In the genomic region with DNA sequence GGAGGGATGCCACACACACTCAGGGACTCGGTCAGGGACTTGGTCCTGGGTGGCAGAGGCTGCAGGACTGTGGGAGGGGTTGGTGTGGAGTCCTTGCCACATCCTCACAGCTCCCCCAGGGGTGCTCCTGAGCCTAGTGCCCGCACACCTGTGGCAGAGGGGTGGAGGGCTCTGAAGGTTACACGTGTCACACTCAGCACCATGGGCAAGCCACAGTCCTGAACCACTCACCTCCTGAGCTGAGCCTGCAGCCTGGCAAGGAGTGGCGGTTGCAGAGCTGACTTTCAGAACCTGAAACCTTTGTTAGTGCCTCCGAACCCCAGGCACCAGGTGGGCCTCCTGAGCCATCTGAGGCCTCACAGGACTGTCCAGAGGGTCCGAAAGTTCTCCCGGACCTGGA, we compare ENCODE assay signal across 25 cellular contexts.
DNase-seq lines count a peak whose midpoint lies in the region; ATAC-seq, FAIRE-seq and TF ChIP-seq lines count a peak whose summit lies in the region.
"Had no signal": no experiment of that assay in that cellular context is flagged by ENCODE, and none has a peak within 500 bp of the region (broad histone marks: within the 10 kb centered on the region; RNA-seq: fewer than 3 reads in every experiment).

No MANE protein-coding gene starts in this region.

- H3K27ac ChIP-seq in BLaER1 (no peak overlapping the region), HCT116 (ENCODE audit: low read depth, low read length) (no peak overlapping the region), spleen (no peak overlapping the region), pancreas (no peak overlapping the region)
- H3K27ac ChIP-seq: BLaER1 treated with 17β-estradiol and CSF1 and Interleukin-3, amounts not matched to agents 10 nM and 100 nM; C4-2B had no signal

- H3K4me1 Mint-ChIP-seq in chondrocyte (ENCODE audit: low read depth): no peaks in the 10 kb centered on the region
- H3K4me1 Mint-ChIP-seq in activated CD4-positive, alpha-beta T cell treated with anti-CD3 and anti-CD28 coated beads, Interleukin-2, amount 10 ng/mL, durations not matched to agents 7 days and 5 days: no peaks in the 10 kb centered on the region

- no peak for TF ChIP-seq RAD21 in HCT116 (IDR thresholded peaks at IDR 0.05; ENCODE audit: low read depth)

- no peak for DNase-seq in HCT116 (ENCODE audit: low read depth, low spot score)
- peak; percentile 50 for DNase-seq in chondrocyte (ENCODE audit: low spot score)
- peak; percentile 43 for DNase-seq in spleen
- DNase-seq in pancreas: no peak
- DNase-seq in cardiac septum (ENCODE audit: low spot score): no peak
- no peak for DNase-seq in activated CD4-positive, alpha-beta T cell treated with anti-CD3 and anti-CD28 coated beads, Interleukin-2, amount 10 ng/mL, durations not matched to agents 7 days and 5 days
- DNase-seq: 8988T; ACHN; BE2C; Caco-2; Calu3; CD4-positive, alpha-beta T cell; CD8-positive, alpha-beta T cell; DMS79 treated with DMSO at 0.1 percent for 48 hours; GF-D8 had no signal

- ATAC-seq in HCT116 (0 out of 2 replicates have a peak, but pooled peaks have one; percentile 22), pancreas (no peak), GM21360 (IDR thresholded peaks at IDR 0.05; ENCODE audit: unreplicated experiment) (no peak)
- ATAC-seq: CD8-positive, alpha-beta T cell; GM12878 had no signal

- H3K36me3 Mint-ChIP-seq in chondrocyte (ENCODE audit: low read depth): no peaks in the 10 kb centered on the region
- no peaks in the 10 kb centered on the region for H3K36me3 Mint-ChIP-seq in activated CD4-positive, alpha-beta T cell treated with anti-CD3 and anti-CD28 coated beads, Interleukin-2, amount 10 ng/mL, durations not matched to agents 7 days and 5 days (ENCODE audit: low read depth)
- H3K36me3 Mint-ChIP-seq: CD8-positive, alpha-beta T cell had no signal

- H2AFZ ChIP-seq in HCT116 (ENCODE audit: low read depth, low read length, poor library complexity, severe bottlenecking): no peak overlapping the region

- intact Hi-C loops in HCT116 (cut with micrococcal nuclease): no loop called here
- intact Hi-C loops in spleen (cut with DNase I; ENCODE audit: low total_unique reads): no loop called here
- intact Hi-C loops in pancreas (cut with DNase I): no loop called here
- intact Hi-C loops in cardiac septum (cut with DNase I): no loop called here

- H3K4me3 ChIP-seq in BLaER1 (no peak overlapping the region), HCT116 (replicated peaks in 1 of 2; ENCODE audit: low read depth in 1 of 2, low read length in 2 of 2) (no peak overlapping the region), spleen (no peak overlapping the region), pancreas (no peak overlapping the region)
- H3K4me3 ChIP-seq: BLaER1 treated with 17β-estradiol and CSF1 and Interleukin-3, amounts not matched to agents 10 nM and 100 nM; GM12878 had no signal

- H3K4me2 ChIP-seq in BLaER1 (no peak overlapping the region), HCT116 (ENCODE audit: low read length) (no peak overlapping the region)
- H3K4me2 ChIP-seq: BLaER1 treated with 17β-estradiol and CSF1 and Interleukin-3, amounts not matched to agents 10 nM and 100 nM had no signal

- TF ChIP-seq POLR2A in HCT116 (IDR thresholded peaks at IDR 0.05; ENCODE audit: borderline replicate concordance, extremely low read depth, insufficient read depth, insufficient read length): no peak
- TF ChIP-seq POLR2A in spleen (IDR thresholded peaks at IDR 0.05): no peak

- H3K4me1 ChIP-seq in BLaER1 (peaks cover 6% of the 10 kb centered on the region; the same call in 1 of the 2 replicates), HCT116 (ENCODE audit: control insufficient read depth in 1 of 2, insufficient read depth in 2 of 2, low read length in 2 of 2) (no peaks in the 10 kb centered on the region), spleen (no peaks in the 10 kb centered on the region), pancreas (no peaks in the 10 kb centered on the region)
- H3K4me1 ChIP-seq: BE2C, Caco-2 had no signal

- H3K4me3 Mint-ChIP-seq in chondrocyte (ENCODE audit: unreplicated experiment): no peak overlapping the region
- no peak overlapping the region for H3K4me3 Mint-ChIP-seq in activated CD4-positive, alpha-beta T cell treated with anti-CD3 and anti-CD28 coated beads, Interleukin-2, amount 10 ng/mL, durations not matched to agents 7 days and 5 days
- H3K4me3 Mint-ChIP-seq: CD4-positive, alpha-beta T cell; CD8-positive, alpha-beta T cell had no signal

- RAD21 ChIA-PET in HCT116 (lab: Charles Lee; ENCODE audit: low non-redundant PET in 1 of 2, low total read pairs in 2 of 2, uncharacterized antibody in 2 of 2, unreplicated experiment in 2 of 2): no interaction called here

- H3K36me3 ChIP-seq in BLaER1: no peaks in the 10 kb centered on the region
- no peaks in the 10 kb centered on the region for H3K36me3 ChIP-seq in HCT116 (ENCODE audit: control insufficient read depth in 1 of 2, insufficient read depth in 2 of 2, low read length in 2 of 2)
- H3K36me3 ChIP-seq in spleen: no peaks in the 10 kb centered on the region
- H3K36me3 ChIP-seq in pancreas: no peaks in the 10 kb centered on the region
- H3K36me3 ChIP-seq: BE2C; BLaER1 treated with 17β-estradiol and CSF1 and Interleukin-3, amounts not matched to agents 10 nM and 100 nM had no signal

- CTCF ChIA-PET in HCT116 (lab: Charles Lee): no interaction called here
- CTCF ChIA-PET in activated CD4-positive, alpha-beta T cell treated with anti-CD3 and anti-CD28 coated beads, Interleukin-2, amount 10 ng/mL, durations not matched to agents 7 days and 5 days (lab: Charles Lee): no interaction called here

- H3K27me3 ChIP-seq in BLaER1 (no peaks in the 10 kb centered on the region), HCT116 (ENCODE audit: insufficient read depth, low read length) (peaks cover 4% of the 10 kb centered on the region; the same call in 1 of the 2 replicates), spleen (replicated peaks in 1 of 7) (peaks cover 0 to 33% (median 0%) of the 10 kb centered on the region in 7 donors), pancreas (no peaks in the 10 kb centered on the region)
- H3K27me3 ChIP-seq: BE2C; BLaER1 treated with 17β-estradiol and CSF1 and Interleukin-3, amounts not matched to agents 10 nM and 100 nM had no signal

- H3K9me3 ChIP-seq in BLaER1 (no peaks in the 10 kb centered on the region), HCT116 (ENCODE audit: control insufficient read depth in 1 of 2, insufficient read depth in 1 of 2, low read depth in 1 of 2, low read length in 2 of 2) (peaks cover 0 to 4% of the 10 kb centered on the region in 2 experiments; a peak in 1 of 4 replicates), spleen (no peaks in the 10 kb centered on the region), pancreas (no peaks in the 10 kb centered on the region)
- H3K9me3 ChIP-seq: BE2C; BLaER1 treated with 17β-estradiol and CSF1 and Interleukin-3, amounts not matched to agents 10 nM and 100 nM; Caco-2 had no signal

- H4K20me1 ChIP-seq in BLaER1: no peaks in the 10 kb centered on the region
- no peaks in the 10 kb centered on the region for H4K20me1 ChIP-seq in HCT116 (ENCODE audit: insufficient read depth)
- H4K20me1 ChIP-seq: BLaER1 treated with 17β-estradiol and CSF1 and Interleukin-3, amounts not matched to agents 10 nM and 100 nM had no signal

- no peak for TF ChIP-seq CTCF in HCT116 (IDR thresholded peaks at IDR 0.05 in 2 of 3, conservative IDR thresholded peaks at IDR 0.05 in 1 of 3; ENCODE audit: borderline replicate concordance in 1 of 3, insufficient read depth in 1 of 3, low read depth in 2 of 3, low read length in 2 of 3)
- no peak for TF ChIP-seq CTCF in chondrocyte (IDR thresholded peaks at IDR 0.05)
- TF ChIP-seq CTCF in spleen (IDR thresholded peaks at IDR 0.05 in 8 of 11, conservative IDR thresholded peaks at IDR 0.05 in 3 of 11): no peak
- TF ChIP-seq CTCF in pancreas (IDR thresholded peaks at IDR 0.05): no peak

- H3K79me2 ChIP-seq in HCT116 (ENCODE audit: insufficient read depth, low read length): no peaks in the 10 kb centered on the region

- 0 out of 2 replicates have a peak, but pooled peaks cover 2% of the 10 kb centered on the region for H3K9me2 ChIP-seq in HCT116 (ENCODE audit: insufficient read depth)

- H3K27me3 Mint-ChIP-seq in chondrocyte (ENCODE audit: low read depth): no peaks in the 10 kb centered on the region
- no peaks in the 10 kb centered on the region for H3K27me3 Mint-ChIP-seq in activated CD4-positive, alpha-beta T cell treated with anti-CD3 and anti-CD28 coated beads, Interleukin-2, amount 10 ng/mL, durations not matched to agents 7 days and 5 days
- H3K27me3 Mint-ChIP-seq: CD4-positive, alpha-beta T cell had no signal

- H3K9ac ChIP-seq in BLaER1 (0 out of 2 replicates have a peak overlapping the region, but pooled peaks have one; percentile 19), HCT116 (ENCODE audit: low read length) (no peak overlapping the region)
- H3K9ac ChIP-seq: BLaER1 treated with 17β-estradiol and CSF1 and Interleukin-3, amounts not matched to agents 10 nM and 100 nM had no signal

- H3K9me3 Mint-ChIP-seq in chondrocyte (ENCODE audit: low read depth): peaks cover 8% of the 10 kb centered on the region
- no peaks in the 10 kb centered on the region for H3K9me3 Mint-ChIP-seq in activated CD4-positive, alpha-beta T cell treated with anti-CD3 and anti-CD28 coated beads, Interleukin-2, amount 10 ng/mL, durations not matched to agents 7 days and 5 days
- H3K9me3 Mint-ChIP-seq: CD4-positive, alpha-beta T cell; CD8-positive, alpha-beta T cell had no signal

- no TSS peak for BruUV-seq in HCT116 (replicated peaks; lab: Mats Ljungman, UMichigan)

- WGBS in spleen, 5 donors: 70 to 90% (median 81%) methylated on average over 5 to 7 of the region's 7 CpGs
- 74 to 76% methylated on average over 7 of the region's 7 CpGs for WGBS in pancreas, 2 donors

- no peak overlapping the region for H3K27ac Mint-ChIP-seq in chondrocyte (ENCODE audit: unreplicated experiment)
- no peak overlapping the region for H3K27ac Mint-ChIP-seq in activated CD4-positive, alpha-beta T cell treated with anti-CD3 and anti-CD28 coated beads, Interleukin-2, amount 10 ng/mL, durations not matched to agents 7 days and 5 days
- H3K27ac Mint-ChIP-seq: CD4-positive, alpha-beta T cell; CD8-positive, alpha-beta T cell had no signal

- POLR2A ChIA-PET in HCT116 (lab: Charles Lee): no interaction called here
- POLR2A ChIA-PET in activated CD4-positive, alpha-beta T cell treated with anti-CD3 and anti-CD28 coated beads, Interleukin-2, amount 10 ng/mL, durations not matched to agents 7 days and 5 days (lab: Charles Lee): no interaction called here

- FAIRE-seq in pancreas (lab: Jason Lieb, UNC): no peak
- FAIRE-seq: A204.1, D721Med, G401.6, GM12878, GM12892, GM18507 had no signal

TF ChIP-seq in HCT116, 20 proteins besides CTCF, POLR2A, EP300 and RAD21 (continues in another document):
- TF ChIP-seq, protein P1, sequence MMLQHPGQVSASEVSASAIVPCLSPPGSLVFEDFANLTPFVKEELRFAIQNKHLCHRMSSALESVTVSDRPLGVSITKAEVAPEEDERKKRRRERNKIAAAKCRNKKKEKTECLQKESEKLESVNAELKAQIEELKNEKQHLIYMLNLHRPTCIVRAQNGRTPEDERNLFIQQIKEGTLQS (IDR thresholded peaks at IDR 0.05): no peak

Comparison
In these comparisons a context has a peak if more than half of its experiments do, and no peak if none do; other contexts are left out.
1. DNase-seq: peak in chondrocyte (single experiment) and spleen (single experiment); none in HCT116 (single experiment), pancreas (0 of 6), cardiac septum (single experiment) and activated CD4-positive, alpha-beta T cell treated with anti-CD3 and anti-CD28 coated beads, Interleukin-2, amount 10 ng/mL, durations not matched to agents 7 days and 5 days (single experiment).